ENCODE assay signal across 21 cellular contexts in the genomic region with DNA sequence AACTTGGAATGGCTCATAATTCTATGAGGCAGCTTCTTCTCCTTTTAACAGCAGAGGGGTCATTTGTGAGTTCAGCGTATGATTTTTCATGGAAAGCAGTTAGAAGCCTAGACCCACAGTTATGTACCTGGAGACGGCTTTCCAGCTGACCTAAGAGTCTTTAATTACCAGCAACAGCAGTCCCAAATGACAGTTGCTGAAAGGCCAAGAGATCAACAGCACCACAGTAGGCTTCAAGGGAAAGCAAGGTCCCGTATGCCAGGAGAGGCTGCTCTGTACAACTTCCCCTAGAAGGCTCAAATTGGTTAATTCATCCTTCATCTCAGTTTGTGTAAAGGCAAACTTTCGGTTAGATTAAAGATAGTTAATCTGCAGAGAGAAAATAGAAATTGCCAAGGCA.
DNase-seq lines count a peak whose midpoint lies in the region; ATAC-seq and TF ChIP-seq lines count a peak whose summit lies in the region.
"Had no signal": no experiment of that assay in that cellular context is flagged by ENCODE, and none has a peak within 500 bp of the region (broad histone marks: within the 10 kb centered on the region; RNA-seq: fewer than 3 reads in every experiment).

No MANE protein-coding gene starts in this region.

- H3K4me1 Mint-ChIP-seq in mesothelial cell of epicardium (peaks cover 9% of the 10 kb centered on the region), glutamatergic neuron (ENCODE audit: low read depth, unreplicated experiment) (no peaks in the 10 kb centered on the region)
- H3K4me1 Mint-ChIP-seq: B cell; CD4-positive, CD25-positive, alpha-beta regulatory T cell had no signal

- H3K9me3 Mint-ChIP-seq in mesothelial cell of epicardium (no peaks in the 10 kb centered on the region), glutamatergic neuron (ENCODE audit: unreplicated experiment) (no peaks in the 10 kb centered on the region)
- H3K9me3 Mint-ChIP-seq: CD8-positive, alpha-beta T cell; GM23338; H9 had no signal

- H3K4me3 Mint-ChIP-seq in mesothelial cell of epicardium: no peak overlapping the region
- H3K4me3 Mint-ChIP-seq in glutamatergic neuron (ENCODE audit: unreplicated experiment): no peak overlapping the region
- H3K4me3 Mint-ChIP-seq: B cell; CD4-positive, CD25-positive, alpha-beta regulatory T cell; CD8-positive, alpha-beta T cell; GM23338; H9 had no signal

- no peaks in the 10 kb centered on the region for H3K36me3 Mint-ChIP-seq in mesothelial cell of epicardium
- no peaks in the 10 kb centered on the region for H3K36me3 Mint-ChIP-seq in glutamatergic neuron (ENCODE audit: unreplicated experiment)
- H3K36me3 Mint-ChIP-seq: CD4-positive, CD25-positive, alpha-beta regulatory T cell; CD8-positive, alpha-beta T cell had no signal

- H3K27ac ChIP-seq in psoas muscle: peak overlapping the region; percentile 30
- H3K27ac ChIP-seq: 22Rv1, BLaER1, C4-2B had no signal

- intact Hi-C loops in psoas muscle (cut with DNase I): no loop called here

- peak in 2 of 4 donors; percentile 54 to 62 for ATAC-seq in psoas muscle
- ATAC-seq: CD8-positive, alpha-beta T cell; GM12878; GM23338; HCT116 had no signal

- H3K4me3 ChIP-seq in psoas muscle: no peak overlapping the region
- no peak overlapping the region for H3K4me3 ChIP-seq in MG63
- H3K4me3 ChIP-seq: BLaER1, GM12878, GM23338 had no signal

- TF ChIP-seq CTCF in mesothelial cell of epicardium (IDR thresholded peaks at IDR 0.05; ENCODE audit: unreplicated experiment) (no peak), psoas muscle (IDR thresholded peaks at IDR 0.05) (no peak), glutamatergic neuron (IDR thresholded peaks at IDR 0.05; ENCODE audit: partially characterized antibody, unreplicated experiment) (no peak)

- peaks cover 42% of the 10 kb centered on the region for H3K4me1 ChIP-seq in psoas muscle
- H3K4me1 ChIP-seq: BLaER1, Caco-2 had no signal

- H3K27me3 ChIP-seq in psoas muscle (ENCODE audit: insufficient read depth in 3 of 3, low read length in 2 of 3) (no peaks in the 10 kb centered on the region), MG63 (no peaks in the 10 kb centered on the region)
- H3K27me3 ChIP-seq: BLaER1 had no signal

- H3K36me3 ChIP-seq in psoas muscle (ENCODE audit: insufficient read depth in 1 of 2, low read depth in 1 of 2) (no peaks in the 10 kb centered on the region), MG63 (no peaks in the 10 kb centered on the region)
- H3K36me3 ChIP-seq: BLaER1 had no signal

- H3K27me3 Mint-ChIP-seq in mesothelial cell of epicardium (ENCODE audit: low read depth): no peaks in the 10 kb centered on the region
- H3K27me3 Mint-ChIP-seq in glutamatergic neuron (ENCODE audit: unreplicated experiment): peaks cover 3% of the 10 kb centered on the region
- H3K27me3 Mint-ChIP-seq: B cell had no signal

- WGBS in psoas muscle, 3 donors: 54 to 66% (median 55%) methylated on average over 4 of the region's 4 CpGs

- H3K27ac Mint-ChIP-seq in mesothelial cell of epicardium (peak overlapping the region; percentile 21), glutamatergic neuron (ENCODE audit: unreplicated experiment) (no peak overlapping the region)
- H3K27ac Mint-ChIP-seq: B cell; CD4-positive, CD25-positive, alpha-beta regulatory T cell; CD8-positive, alpha-beta T cell; GM23338; H9 had no signal

- H3K9me3 ChIP-seq in psoas muscle: no peaks in the 10 kb centered on the region
- no peaks in the 10 kb centered on the region for H3K9me3 ChIP-seq in MG63
- H3K9me3 ChIP-seq: BLaER1, Caco-2 had no signal

- peak; percentile 32 for DNase-seq in ELF-1 (ENCODE audit: low read depth, low spot score)
- peak; percentile 42 for DNase-seq in NCI-H2227 treated with DMSO at 0.1 percent for 48 hours (lab: John Stamatoyannopoulos, UW)
- DNase-seq in mesothelial cell of epicardium (ENCODE audit: low spot score in 2 of 2, unreplicated experiment in 2 of 2): no peak
- DNase-seq in psoas muscle: no peak
- no peak for DNase-seq in glutamatergic neuron
- no peak for DNase-seq in MG63
- no peak for DNase-seq in RPMI8226
- DNase-seq: Caco-2; CD4-positive, CD25-positive, alpha-beta regulatory T cell; CD8-positive, alpha-beta T cell; DMS153; DND-41; GDM1; H9 had no signal

Comparison
In these comparisons a context has a peak if more than half of its experiments do, and no peak if none do; other contexts are left out.
1. DNase-seq: peak in ELF-1 (single experiment) and NCI-H2227 treated with DMSO at 0.1 percent for 48 hours (single experiment); none in mesothelial cell of epicardium (0 of 2), psoas muscle (0 of 2), glutamatergic neuron (single experiment), MG63 (single experiment) and RPMI8226 (single experiment).